ENCODE assay signal across 22 cellular contexts in genomic region chr3:112785321-112786001, GRCh38.
DNase-seq lines count a peak whose midpoint lies in the region; ATAC-seq and TF ChIP-seq lines count a peak whose summit lies in the region.
"Had no signal": no experiment of that assay in that cellular context is flagged by ENCODE, and none has a peak within 500 bp of the region (broad histone marks: within the 10 kb centered on the region; RNA-seq: fewer than 3 reads in every experiment).

No MANE protein-coding gene starts in this region.

- peaks cover 11% of the 10 kb centered on the region for H3K4me1 Mint-ChIP-seq in endothelial cell (ENCODE audit: unreplicated experiment)
- H3K4me1 Mint-ChIP-seq: B cell; CD4-positive, CD25-positive, alpha-beta regulatory T cell; GM23338 had no signal

- DNase-seq in SJCRH30, result peak; percentile 54 to 75
- DNase-seq in endothelial cell (ENCODE audit: low spot score), result no peak
- peak; percentile 49 for DNase-seq in mesendoderm
- DNase-seq in activated CD4-positive, CD25-positive, alpha-beta regulatory T cell treated with anti-CD3 and anti-CD28 coated beads, Interleukin-2, amount 50 U/mL, for 72 hours, result no peak
- no peak for DNase-seq in NCI-H2081 treated with DMSO at 0.1 percent for 48 hours (lab: John Stamatoyannopoulos, UW)
- no peak for DNase-seq in NCI-H187 treated with DMSO at 0.1 percent for 48 hours (lab: John Stamatoyannopoulos, UW)
- DNase-seq: 8988T; C1 segment of cervical spinal cord; Calu3; CD4-positive, CD25-positive, alpha-beta regulatory T cell; DMS79 treated with DMSO at 0.1 percent for 48 hours; GF-D8; H7; HFFc6; KG1 had no signal

- peak overlapping the region; percentile 42 for H2AFZ ChIP-seq in ACC112 (ENCODE audit: low read length, unreplicated experiment)
- H2AFZ ChIP-seq: GM23338 had no signal

- no peak overlapping the region for H2BK15ac ChIP-seq in mesendoderm (replicated peaks; ENCODE audit: low read depth)

- H3K9me3 ChIP-seq in SJCRH30 (replicated peaks), result peaks cover 10% of the 10 kb centered on the region; the same call in 1 of the 2 replicates

- no peak overlapping the region for H3K9ac ChIP-seq in mesendoderm (ENCODE audit: low read length)

- peak overlapping the region; percentile 11 for H3K27ac Mint-ChIP-seq in endothelial cell (ENCODE audit: unreplicated experiment)
- H3K27ac Mint-ChIP-seq: B cell; CD4-positive, CD25-positive, alpha-beta regulatory T cell; GM23338; HFFc6; IgD-negative memory B cell had no signal

- no peaks in the 10 kb centered on the region for H3K9me3 Mint-ChIP-seq in endothelial cell (ENCODE audit: unreplicated experiment)

- H3K79me2 ChIP-seq in ACC112 (ENCODE audit: control insufficient read depth, insufficient read depth, low read length, unreplicated experiment) (no peaks in the 10 kb centered on the region), mesendoderm (ENCODE audit: control insufficient read depth, insufficient read depth, low read length) (no peaks in the 10 kb centered on the region)

- no peak overlapping the region for H2AK5ac ChIP-seq in mesendoderm (ENCODE audit: low read length)

- H3K36me3 Mint-ChIP-seq in endothelial cell (ENCODE audit: low read depth, unreplicated experiment), result no peaks in the 10 kb centered on the region
- H3K36me3 Mint-ChIP-seq: CD4-positive, CD25-positive, alpha-beta regulatory T cell had no signal

- H3K27me3 ChIP-seq in ACC112 (ENCODE audit: insufficient read depth, low read length), result no peaks in the 10 kb centered on the region
- no peaks in the 10 kb centered on the region for H3K27me3 ChIP-seq in SJCRH30
- no peaks in the 10 kb centered on the region for H3K27me3 ChIP-seq in mesendoderm (ENCODE audit: insufficient read depth, low read length, poor library complexity)

- H3K27ac ChIP-seq in ACC112 (ENCODE audit: low read depth, low read length), result no peak overlapping the region
- H3K27ac ChIP-seq in SJCRH30, result peak overlapping the region; percentile 81
- peak overlapping the region; percentile 47 for H3K27ac ChIP-seq in mesendoderm (ENCODE audit: low read depth, low read length)

- ATAC-seq in HG03521 (IDR thresholded peaks at IDR 0.05; ENCODE audit: unreplicated experiment), result no peak
- ATAC-seq: GM12878, GM23338, HCT116 had no signal

- no peak overlapping the region for H3K23ac ChIP-seq in mesendoderm (ENCODE audit: low read length)

- no peak overlapping the region for H3K4ac ChIP-seq in mesendoderm (ENCODE audit: low read depth, low read length)

- no peak overlapping the region for H3K4me3 Mint-ChIP-seq in endothelial cell (ENCODE audit: unreplicated experiment)
- H3K4me3 Mint-ChIP-seq: B cell; CD4-positive, CD25-positive, alpha-beta regulatory T cell; GM23338; HFFc6; IgD-negative memory B cell had no signal

- H4K5ac ChIP-seq in mesendoderm (ENCODE audit: low read length), result no peak overlapping the region

- H2BK120ac ChIP-seq in mesendoderm (ENCODE audit: low read depth, low read length), result peak overlapping the region; percentile 1

- peak overlapping the region; percentile 97 for H2BK5ac ChIP-seq in mesendoderm (ENCODE audit: low read length)

- WGBS in mesendoderm (ENCODE audit: extremely low coverage, insufficient coverage, low lambda C conversion rate), result no CpG with 5 or more reads among the region's 9 CpGs

- H3K36me3 ChIP-seq in ACC112 (ENCODE audit: insufficient read depth, low read length), result no peaks in the 10 kb centered on the region
- H3K36me3 ChIP-seq in SJCRH30, result no peaks in the 10 kb centered on the region
- H3K36me3 ChIP-seq in mesendoderm (ENCODE audit: control insufficient read depth, insufficient read depth, low read length), result no peaks in the 10 kb centered on the region

- H3K56ac ChIP-seq in mesendoderm (ENCODE audit: low read length), result peak overlapping the region; percentile 60

- H3K18ac ChIP-seq in mesendoderm (ENCODE audit: low read length), result peak overlapping the region; percentile 60

- H3K4me1 ChIP-seq in ACC112 (ENCODE audit: control insufficient read depth, insufficient read depth, low read length, unreplicated experiment) (peaks cover 13% of the 10 kb centered on the region), SJCRH30 (peaks cover 28% of the 10 kb centered on the region), mesendoderm (ENCODE audit: control insufficient read depth, low read depth, low read length) (peaks cover 15% of the 10 kb centered on the region)

- no peaks in the 10 kb centered on the region for H3K79me1 ChIP-seq in mesendoderm (ENCODE audit: low read length)

- H3K4me2 ChIP-seq in mesendoderm (ENCODE audit: low read length), result no peak overlapping the region
- H3K4me2 ChIP-seq: GM23338 had no signal

- no peaks in the 10 kb centered on the region for H3K27me3 Mint-ChIP-seq in endothelial cell (ENCODE audit: unreplicated experiment)
- H3K27me3 Mint-ChIP-seq: B cell, IgD-negative memory B cell had no signal

- TF ChIP-seq CTCF in endothelial cell (IDR thresholded peaks at IDR 0.05; ENCODE audit: unreplicated experiment), result no peak

- no peak overlapping the region for H4K8ac ChIP-seq in mesendoderm (ENCODE audit: low read depth, low read length)

- H3K4me3 ChIP-seq in ACC112 (ENCODE audit: low read depth, low read length) (no peak overlapping the region), SJCRH30 (peak overlapping the region; percentile 15), mesendoderm (ENCODE audit: low read length) (no peak overlapping the region)
- H3K4me3 ChIP-seq: GM12878, GM23338 had no signal

Comparison
In these comparisons a context has a peak if more than half of its experiments do, and no peak if none do; other contexts are left out.
1. DNase-seq: peak in SJCRH30 (2 of 2) and mesendoderm (single experiment); none in endothelial cell (single experiment), activated CD4-positive, CD25-positive, alpha-beta regulatory T cell treated with anti-CD3 and anti-CD28 coated beads, Interleukin-2, amount 50 U/mL, for 72 hours (single experiment), NCI-H2081 treated with DMSO at 0.1 percent for 48 hours (single experiment) and NCI-H187 treated with DMSO at 0.1 percent for 48 hours (single experiment).